ENCODE assay signal across 8 cellular contexts in genomic region chr5:146541956-146542849, GRCh38. TPM values are rescaled to one million over a fixed set of nuclear protein-coding genes. Genes with fewer than 3 reads are reported as not detected.
DNase-seq lines count a peak whose midpoint lies in the region; ATAC-seq, FAIRE-seq and TF ChIP-seq lines count a peak whose summit lies in the region.

No MANE protein-coding gene starts in this region.

- in situ Hi-C loops in HepG2 (cut with HindIII; ENCODE audit: extremely low pct_ligation_motif_present, low pct_unique_long_range_greater_than_20kb), result loop anchor here (5.0 to 10.0 kb wide), 2 partner anchors 425 to 643 kb away; no protein-coding TSS in a partner anchor

- POLR2A ChIA-PET in HepG2 (lab: Yijun Ruan, JAX), result interaction anchor here (0.6 kb wide), 1 partner anchor 10 kb away, joined by 3 read pairs; no protein-coding TSS in a partner anchor

- TF ChIP-seq POLR2A in HepG2 (IDR thresholded peaks at IDR 0.05; ENCODE audit: insufficient read depth in 1 of 2, low read depth in 2 of 2, low read length in 2 of 2), result no peak

- no TSS peak for BruUV-seq in HepG2 (replicated peaks; lab: Mats Ljungman, UMichigan)

- TF ChIP-seq RAD21 in HepG2 (CRISPR knock-in tag; IDR thresholded peaks at IDR 0.05), result 0 out of 2 replicates have a peak, but pooled peaks have one; percentile 35

- TF ChIP-seq EP300 in HepG2 (IDR thresholded peaks at IDR 0.05; ENCODE audit: low read depth in 2 of 2, low read length in 2 of 2) (no peak), HepG2 (CRISPR knock-in tag; IDR thresholded peaks at IDR 0.05; ENCODE audit: borderline replicate concordance) (no peak)

- H3K79me2 ChIP-seq in HepG2 (ENCODE audit: insufficient read depth, low read length), result no peaks in the 10 kb centered on the region

- peak; percentile 18 for FAIRE-seq in HepG2 (lab: Jason Lieb, UNC)

- no peaks in the 10 kb centered on the region for H3K27me3 ChIP-seq in HepG2 (ENCODE audit: control insufficient read depth in 1 of 2, insufficient read depth in 2 of 2, low read length in 2 of 2)

- H2AFZ ChIP-seq in HepG2 (ENCODE audit: low read length), result no peak overlapping the region

- H3K27ac ChIP-seq in caudate nucleus (ENCODE audit: low read depth, low read length), result no peak overlapping the region
- H3K27ac ChIP-seq in HepG2 (ENCODE audit: extremely low read length, insufficient read depth, low read length), result no peak overlapping the region

- peak; percentile 100 for ATAC-seq in GM18867 (IDR thresholded peaks at IDR 0.05; ENCODE audit: unreplicated experiment)
- ATAC-seq in HG03060 (IDR thresholded peaks at IDR 0.05; ENCODE audit: low read depth, unreplicated experiment), result peak; percentile 88
- ATAC-seq in HepG2, result peak; percentile 98

- DNase-seq in AG09319 (ENCODE audit: extremely low read depth, low read depth), result peak; percentile 11
- DNase-seq in NCI-H2107 treated with DMSO at 0.1 percent for 48 hours (lab: John Stamatoyannopoulos, UW; ENCODE audit: unreplicated experiment), result peak; percentile 17
- peak; percentile 33 for DNase-seq in activated CD4-positive, CD25-positive, alpha-beta regulatory T cell treated with anti-CD3 and anti-CD28 coated beads, Interleukin-2, amount 50 U/mL, for 16 hours (ENCODE audit: low read depth, low spot score)
- peak in 58 of 61 donors; percentile 2 to 88 (median 48) for DNase-seq in caudate nucleus (lab: John Stamatoyannopoulos, UW)
- DNase-seq in HepG2 (ENCODE audit: low spot score), result peak; percentile 38
- DNase-seq in stimulated activated CD4-positive, alpha-beta T cell treated with anti-CD3 and anti-CD28 coated beads, TNF-alpha, amount 100 ng/mL, for 4 hours (ENCODE audit: low read depth in 3 of 3), result peak; percentile 35 to 38 (median 38)

- no peaks in the 10 kb centered on the region for H3K9me3 ChIP-seq in HepG2 (ENCODE audit: low read length)

- no peaks in the 10 kb centered on the region for H3K4me1 ChIP-seq in HepG2 (ENCODE audit: insufficient read depth, low read length)

- peak; percentile 80 for TF ChIP-seq CTCF in AG09319 (IDR thresholded peaks at IDR 0.05; ENCODE audit: low read depth, low read length)
- peak; percentile 86 for TF ChIP-seq CTCF in HepG2 (CRISPR knock-in tag; IDR thresholded peaks at IDR 0.05)

- H3K9ac ChIP-seq in HepG2 (ENCODE audit: insufficient read depth, low read depth, low read length), result no peak overlapping the region

- 21% methylated on average over 16 of the region's 16 CpGs for WGBS in HepG2 (ENCODE audit: low lambda C conversion rate)

- no peak overlapping the region for H3K4me2 ChIP-seq in HepG2 (ENCODE audit: low read depth, low read length)

- no peaks in the 10 kb centered on the region for H4K20me1 ChIP-seq in HepG2 (ENCODE audit: insufficient read depth, low read length)

- no peak overlapping the region for H3K4me3 ChIP-seq in HepG2 (replicated peaks in 1 of 3; ENCODE audit: insufficient read depth in 1 of 3, low read depth in 2 of 3, low read length in 3 of 3)

- H3K36me3 ChIP-seq in HepG2 (replicated peaks in 1 of 2; ENCODE audit: control insufficient read depth in 1 of 2, insufficient read depth in 2 of 2, low read length in 2 of 2), result no peaks in the 10 kb centered on the region

- CTCF ChIA-PET in HepG2 (lab: Yijun Ruan, JAX; ENCODE audit: low intra/inter-chr PET ratio, low total read pairs), result interaction anchor here (1.1 to 2.1 kb wide), 3 partner anchors 9 to 647 kb away, joined by 3 to 15 read pairs (median 4); no protein-coding TSS in a partner anchor

- intact Hi-C loops in HepG2 (cut with micrococcal nuclease; ENCODE audit: unreplicated experiment), result loop anchor here (1.0 to 5.0 kb wide), 2 partner anchors 80 to 424 kb away; no protein-coding TSS in a partner anchor

TF ChIP-seq in HepG2, 621 proteins besides CTCF, POLR2A, EP300 and RAD21 (continues in another document):
- TF ChIP-seq HNRNPLL (IDR thresholded peaks at IDR 0.05; ENCODE audit: low read depth, low read length, poor library complexity, severe bottlenecking) (no peak), DMTF1 (CRISPR knock-in tag; IDR thresholded peaks at IDR 0.05) (no peak), FOXO4 (CRISPR knock-in tag; conservative IDR thresholded peaks at IDR 0.05) (no peak), ZKSCAN5 (CRISPR knock-in tag; IDR thresholded peaks at IDR 0.05) (no peak), FOXO1 (CRISPR knock-in tag; IDR thresholded peaks at IDR 0.05) (no peak), ZNF547 (CRISPR knock-in tag; IDR thresholded peaks at IDR 0.05) (no peak), TFE3 (CRISPR knock-in tag; IDR thresholded peaks at IDR 0.05) (no peak), ISL2 (CRISPR knock-in tag; IDR thresholded peaks at IDR 0.05) (no peak), ZNF17 (CRISPR knock-in tag; IDR thresholded peaks at IDR 0.05) (no peak), ZNF747 (CRISPR knock-in tag; IDR thresholded peaks at IDR 0.05; ENCODE audit: borderline replicate concordance) (no peak), DBP (CRISPR knock-in tag; IDR thresholded peaks at IDR 0.05; ENCODE audit: not compliant biosample characterization) (no peak), STAG1 (CRISPR knock-in tag; IDR thresholded peaks at IDR 0.05) (peak; percentile 81)

RNA-seq across cellular contexts. Expression of gene GPR151, which starts 26.2 kb away (rescaled TPM):
- not detected in 2 replicates for total RNA-seq in HepG2 (2016; rRNA removed; fragmentation: Illumina TruSeq; extraction: Trizol)
- not detected in 2 replicates for total RNA-seq in HepG2 (2016; cell fraction: cytosol; rRNA removed; fragmentation: Illumina TruSeq; extraction: Trizol; ENCODE audit: low read depth)
- total RNA-seq in HepG2 (2016; cell fraction: insoluble cytoplasmic fraction; rRNA removed; fragmentation: Illumina TruSeq; extraction: Trizol), result not detected in 2 replicates
- not detected in 2 replicates for total RNA-seq in HepG2 (2016; cell fraction: membrane; rRNA removed; fragmentation: Illumina TruSeq; extraction: Trizol)
- not detected in 2 replicates for total RNA-seq in HepG2 (2016; cell fraction: nucleus; rRNA removed; fragmentation: Illumina TruSeq; extraction: Trizol)
- polyA plus RNA-seq in HepG2 (2011; rRNA removed), result not detected in 2 replicates
- not detected in 2 replicates for polyA plus RNA-seq in HepG2 (2011; cell fraction: cytosol; rRNA removed)
- not detected in 2 replicates for polyA plus RNA-seq in HepG2 (2011; cell fraction: nucleus; rRNA removed)
- polyA plus RNA-seq in HepG2 (2012), result not detected in 2 replicates
- not detected in 2 replicates for polyA plus RNA-seq in HepG2 (2016; cell fraction: cytosol; fragmentation: Illumina TruSeq; extraction: Trizol; ENCODE audit: low read depth)
- polyA plus RNA-seq in HepG2 (2016; cell fraction: insoluble cytoplasmic fraction; fragmentation: Illumina TruSeq; extraction: Trizol; ENCODE audit: low read depth), result not detected in 2 replicates
- not detected in 2 replicates for polyA plus RNA-seq in HepG2 (2016; cell fraction: membrane; fragmentation: Illumina TruSeq; extraction: Trizol; ENCODE audit: low read depth)
- not detected in 2 replicates for polyA plus RNA-seq in HepG2 (2016; cell fraction: nucleus; fragmentation: Illumina TruSeq; extraction: Trizol; ENCODE audit: insufficient read depth, low read depth)
- not detected in 2 replicates for polyA minus RNA-seq in HepG2 (2011; rRNA and poly(A)+ RNA removed; ENCODE audit: low replicate concordance)
- polyA minus RNA-seq in HepG2 (2011; cell fraction: cytosol; rRNA and poly(A)+ RNA removed), result not detected in 2 replicates
- polyA minus RNA-seq in HepG2 (2011; cell fraction: nucleus; rRNA and poly(A)+ RNA removed), result not detected in 2 replicates
